In the genomic region with DNA sequence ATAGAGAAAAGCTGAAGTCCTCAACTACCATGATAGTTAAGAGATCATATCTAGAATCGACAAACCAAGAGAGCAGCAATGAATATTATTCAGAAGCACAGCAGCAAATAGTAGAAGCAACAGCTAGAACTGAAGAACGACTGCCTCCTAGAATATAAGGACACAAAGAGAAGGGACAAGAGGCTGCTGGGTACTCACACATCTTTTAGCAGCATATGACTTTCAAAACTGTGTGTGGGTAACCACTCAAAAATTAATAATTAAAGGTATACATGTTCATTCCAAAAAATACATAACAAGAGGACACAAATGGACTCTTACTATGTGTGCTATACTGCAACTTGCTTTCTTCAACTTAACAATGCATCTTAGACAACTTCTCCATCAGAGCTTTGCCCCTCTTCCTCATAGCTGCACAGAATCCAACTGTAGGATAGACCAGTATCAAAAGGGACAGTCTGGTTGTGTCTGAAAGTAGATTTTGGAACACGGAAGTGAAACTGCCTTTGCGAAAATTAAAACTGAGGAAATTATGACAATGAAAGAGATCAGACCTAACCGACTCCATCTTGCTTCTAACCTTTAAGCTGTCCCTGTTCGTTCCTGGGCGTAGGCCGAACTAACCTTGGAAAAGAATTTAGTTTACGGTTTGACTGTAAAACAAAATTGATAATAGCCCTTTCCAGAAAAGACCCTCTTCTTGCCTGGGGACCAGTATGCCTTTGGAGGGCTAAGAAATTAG, we compare ENCODE assay signal across 16 cellular contexts.
DNase-seq lines count a peak whose midpoint lies in the region; ATAC-seq and TF ChIP-seq lines count a peak whose summit lies in the region.
"Had no signal": no experiment of that assay in that cellular context is flagged by ENCODE, and none has a peak within 500 bp of the region (broad histone marks: within the 10 kb centered on the region; RNA-seq: fewer than 3 reads in every experiment).

No MANE protein-coding gene starts in this region.

- H3K9me3 Mint-ChIP-seq in activated CD8-positive, alpha-beta memory T cell treated with anti-CD3 and anti-CD28 coated beads, Interleukin-2, amount 10 ng/mL, durations not matched to agents 7 days and 5 days (ENCODE audit: low read depth): no peaks in the 10 kb centered on the region
- no peaks in the 10 kb centered on the region for H3K9me3 Mint-ChIP-seq in natural killer cell treated with Interleukin-12 subunit alpha and Interleukin-12 subunit beta and Interleukin-15 and Interleukin-18, amount 100 ng/mL, for 72 hours

- no TSS peak for BruUV-seq in OCI-LY7 (replicated peaks; lab: Mats Ljungman, UMichigan)

- intact Hi-C loops in OCI-LY7 (cut with micrococcal nuclease; ENCODE audit: unreplicated experiment): no loop called here

- no peaks in the 10 kb centered on the region for H4K20me1 ChIP-seq in OCI-LY7 (ENCODE audit: insufficient read depth, low read length)

- CTCF ChIA-PET in activated CD8-positive, alpha-beta memory T cell treated with anti-CD3 and anti-CD28 coated beads, Interleukin-2, amount 10 ng/mL, durations not matched to agents 7 days and 5 days (lab: Charles Lee): no interaction called here
- CTCF ChIA-PET in OCI-LY7 (lab: Charles Lee; ENCODE audit: unreplicated experiment): interaction anchor here (2.5 kb wide), 1 partner anchor 15 kb away, joined by 5 read pairs; no protein-coding TSS in a partner anchor

- H3K36me3 ChIP-seq in OCI-LY7 (ENCODE audit: insufficient read depth, low read length) (no peaks in the 10 kb centered on the region), suprapubic skin (no peaks in the 10 kb centered on the region)
- H3K36me3 ChIP-seq: Peyer's patch, tibial artery had no signal

- H3K27me3 ChIP-seq in suprapubic skin: no peaks in the 10 kb centered on the region
- H3K27me3 ChIP-seq: Peyer's patch, tibial artery had no signal

- H3K4me1 ChIP-seq in OCI-LY7 (ENCODE audit: insufficient read depth, low read length, poor library complexity, severe bottlenecking) (peaks cover 90% of the 10 kb centered on the region), suprapubic skin (peaks cover 4% of the 10 kb centered on the region)
- H3K4me1 ChIP-seq: tibial artery had no signal

- no peak overlapping the region for H2AFZ ChIP-seq in OCI-LY7 (ENCODE audit: low read length)

- peaks cover 3% of the 10 kb centered on the region for H3K36me3 Mint-ChIP-seq in activated CD8-positive, alpha-beta memory T cell treated with anti-CD3 and anti-CD28 coated beads, Interleukin-2, amount 10 ng/mL, durations not matched to agents 7 days and 5 days
- no peaks in the 10 kb centered on the region for H3K36me3 Mint-ChIP-seq in natural killer cell treated with Interleukin-12 subunit alpha and Interleukin-12 subunit beta and Interleukin-15 and Interleukin-18, amount 100 ng/mL, for 72 hours

- no peaks in the 10 kb centered on the region for H3K27me3 Mint-ChIP-seq in activated CD8-positive, alpha-beta memory T cell treated with anti-CD3 and anti-CD28 coated beads, Interleukin-2, amount 10 ng/mL, durations not matched to agents 7 days and 5 days
- H3K27me3 Mint-ChIP-seq in natural killer cell treated with Interleukin-12 subunit alpha and Interleukin-12 subunit beta and Interleukin-15 and Interleukin-18, amount 100 ng/mL, for 72 hours: peaks cover 0 to 3% of the 10 kb centered on the region in 2 donors

- no peak for TF ChIP-seq POLR2A in suprapubic skin (IDR thresholded peaks at IDR 0.05)

- no peak overlapping the region for H3K4me3 Mint-ChIP-seq in activated CD8-positive, alpha-beta memory T cell treated with anti-CD3 and anti-CD28 coated beads, Interleukin-2, amount 10 ng/mL, durations not matched to agents 7 days and 5 days
- no peak overlapping the region for H3K4me3 Mint-ChIP-seq in natural killer cell treated with Interleukin-12 subunit alpha and Interleukin-12 subunit beta and Interleukin-15 and Interleukin-18, amount 100 ng/mL, for 72 hours

- H3K9me2 ChIP-seq in OCI-LY7 (ENCODE audit: insufficient read depth, low read length): no peaks in the 10 kb centered on the region

- no peak for ATAC-seq in activated CD8-positive, alpha-beta memory T cell treated with anti-CD3 and anti-CD28 coated beads, Interleukin-2, amount 10 ng/mL, durations not matched to agents 7 days and 5 days
- ATAC-seq in HG02938 (IDR thresholded peaks at IDR 0.05; ENCODE audit: unreplicated experiment): peak; percentile 60
- no peak for ATAC-seq in natural killer cell treated with Interleukin-12 subunit alpha and Interleukin-12 subunit beta and Interleukin-15 and Interleukin-18, amount 100 ng/mL, for 72 hours
- ATAC-seq in HG02973 (IDR thresholded peaks at IDR 0.05; ENCODE audit: unreplicated experiment): no peak
- ATAC-seq: A549 had no signal

- peak overlapping the region; percentile 97 for H3K27ac ChIP-seq in OCI-LY7 (ENCODE audit: low read depth, low read length, poor library complexity, severe bottlenecking)
- H3K27ac ChIP-seq in suprapubic skin: no peak overlapping the region
- H3K27ac ChIP-seq: A549, Peyer's patch, tibial artery had no signal

- 86% methylated on average over 9 of the region's 9 CpGs for WGBS in suprapubic skin

- H3K4me1 Mint-ChIP-seq in activated CD8-positive, alpha-beta memory T cell treated with anti-CD3 and anti-CD28 coated beads, Interleukin-2, amount 10 ng/mL, durations not matched to agents 7 days and 5 days: peaks cover 61% of the 10 kb centered on the region
- peaks cover 27 to 49% of the 10 kb centered on the region in 2 donors for H3K4me1 Mint-ChIP-seq in natural killer cell treated with Interleukin-12 subunit alpha and Interleukin-12 subunit beta and Interleukin-15 and Interleukin-18, amount 100 ng/mL, for 72 hours (ENCODE audit: low read depth in 2 of 2)

- no peak overlapping the region for H3K4me3 ChIP-seq in OCI-LY7 (ENCODE audit: low read depth, low read length, poor library complexity, severe bottlenecking)
- no peak overlapping the region for H3K4me3 ChIP-seq in suprapubic skin
- H3K4me3 ChIP-seq: A549, Peyer's patch, smooth muscle cell, tibial artery had no signal

- H3K27ac Mint-ChIP-seq in activated CD8-positive, alpha-beta memory T cell treated with anti-CD3 and anti-CD28 coated beads, Interleukin-2, amount 10 ng/mL, durations not matched to agents 7 days and 5 days: peak overlapping the region; percentile 57
- H3K27ac Mint-ChIP-seq in natural killer cell treated with Interleukin-12 subunit alpha and Interleukin-12 subunit beta and Interleukin-15 and Interleukin-18, amount 100 ng/mL, for 72 hours: peak overlapping the region; percentile 52 to 68

- no peaks in the 10 kb centered on the region for H3K9me3 ChIP-seq in OCI-LY7 (ENCODE audit: low read length)
- H3K9me3 ChIP-seq in suprapubic skin: no peaks in the 10 kb centered on the region
- H3K9me3 ChIP-seq: A549, Peyer's patch, tibial artery had no signal

- peaks cover 35% of the 10 kb centered on the region; the same call in 1 of the 2 replicates for H3K79me2 ChIP-seq in OCI-LY7 (ENCODE audit: insufficient read depth, low read depth, low read length)

- POLR2A ChIA-PET in OCI-LY7 (lab: Charles Lee): interaction anchor here (0.6 to 1.6 kb wide), 4 partner anchors 10 to 124 kb away, joined by 3 to 8 read pairs (median 3); no protein-coding TSS in a partner anchor

- no peak for DNase-seq in activated CD8-positive, alpha-beta memory T cell treated with anti-CD3 and anti-CD28 coated beads, Interleukin-2, amount 10 ng/mL, durations not matched to agents 7 days and 5 days
- DNase-seq in activated CD8-positive, alpha-beta memory T cell treated with anti-CD3 and anti-CD28 coated beads, Interleukin-2, amount 50 U/mL, for 4 hours: no peak
- DNase-seq in OCI-LY7 (ENCODE audit: low spot score) (no peak), suprapubic skin (ENCODE audit: low spot score in 2 of 2) (no peak), islet precursor cell (no peak)
- no peak for DNase-seq in natural killer cell treated with Interleukin-12 subunit alpha and Interleukin-12 subunit beta and Interleukin-15 and Interleukin-18, amount 100 ng/mL, for 72 hours (ENCODE audit: low spot score)
- DNase-seq: activated CD8-positive, alpha-beta memory T cell treated with anti-CD3 and anti-CD28 coated beads for 24 hours; DMS79 treated with DMSO at 0.1 percent for 48 hours; mesenchymal stem cell; Peyer's patch; T-helper 9 cell; tibial artery had no signal

- TF ChIP-seq EP300 in suprapubic skin (IDR thresholded peaks at IDR 0.05): no peak

- no peak for TF ChIP-seq CTCF in OCI-LY7 (conservative IDR thresholded peaks at IDR 0.05; ENCODE audit: low read length)
- no peak for TF ChIP-seq CTCF in suprapubic skin (IDR thresholded peaks at IDR 0.05)

- peak overlapping the region; percentile 32 for H3K4me2 ChIP-seq in OCI-LY7 (ENCODE audit: low read length)
- H3K4me2 ChIP-seq: A549, smooth muscle cell had no signal
